In genomic region chrX:38646129-38646528, GRCh38 we compare ENCODE assay signal across 30 cellular contexts.
"Had no signal": no experiment of that assay in that cellular context is flagged by ENCODE, and none has a peak within 500 bp of the region (broad histone marks: within the 10 kb centered on the region; RNA-seq: fewer than 3 reads in every experiment).

No MANE protein-coding gene starts in this region.

- H3K4me3 ChIP-seq: adrenal gland, body of pancreas, breast epithelium, cardiac muscle cell, colonic mucosa, esophagus squamous epithelium had no signal

- H3K27ac ChIP-seq: adrenal gland, body of pancreas, breast epithelium, cardiac muscle cell, colonic mucosa, epithelial cell of prostate, esophagus squamous epithelium, WERI-Rb-1 had no signal

- ATAC-seq: activated CD4-positive, CD25-positive, alpha-beta regulatory T cell treated with anti-CD3 and anti-CD28 coated beads, Interleukin-2, amount 50 U/mL, for 24 hours; activated CD8-positive, alpha-beta T cell treated with anti-CD3 and anti-CD28 coated beads for 36 hours; activated naive CD8-positive, alpha-beta T cell treated with anti-CD3 and anti-CD28 coated beads, Interleukin-2, amount 50 U/mL, for 24 hours; body of pancreas had no signal

- FAIRE-seq: endometrium, endothelial cell of umbilical vein had no signal

- H3K36me3 ChIP-seq: adrenal gland, breast epithelium, cardiac muscle cell, colonic mucosa, esophagus squamous epithelium, WERI-Rb-1 had no signal

- H3K9me3 ChIP-seq: adrenal gland, body of pancreas, breast epithelium, colonic mucosa, esophagus squamous epithelium had no signal

- H3K27me3 ChIP-seq: adrenal gland, body of pancreas, cardiac muscle cell, colonic mucosa, esophagus squamous epithelium had no signal

- H3K4me1 ChIP-seq: body of pancreas, breast epithelium, colonic mucosa, esophagus squamous epithelium had no signal

- DNase-seq: activated B cell treated with CpG ODN at 0.5 μM for 24 hours; activated CD4-positive, alpha-beta T cell treated with anti-CD3 and anti-CD28 coated beads for 48 hours; activated CD4-positive, alpha-beta T cell treated with anti-CD3 and anti-CD28 coated beads, Interleukin-2, amount 50 U/mL, for 1 hour; activated CD4-positive, alpha-beta T cell treated with anti-CD3 and anti-CD28 coated beads, Interleukin-2, amount 50 U/mL, for 48 hours; activated CD8-positive, alpha-beta memory T cell treated with anti-CD3 and anti-CD28 coated beads for 24 hours; activated CD8-positive, alpha-beta T cell treated with anti-CD3 and anti-CD28 coated beads for 36 hours; activated effector memory CD4-positive, alpha-beta T cell treated with anti-CD3 and anti-CD28 coated beads, Interleukin-2, amount 50 U/mL, for 16 hours; activated naive CD4-positive, alpha-beta T cell treated with anti-CD3 and anti-CD28 coated beads for 36 hours; activated naive CD8-positive, alpha-beta T cell treated with anti-CD3 and anti-CD28 coated beads for 36 hours; activated naive CD8-positive, alpha-beta T cell treated with anti-CD3 and anti-CD28 coated beads, Interleukin-2, amount 50 U/mL, for 24 hours; activated T-cell treated with anti-CD3 and anti-CD28 coated beads, Interleukin-2, amount 50 U/mL, for 48 hours; adrenal gland; amygdala; aorta; body of pancreas; central memory CD4-positive, alpha-beta T cell; cerebellar nuclear complex; colonic mucosa; effector CD8-positive, alpha-beta T cell; esophagus squamous epithelium; foreskin melanocyte; head of caudate nucleus; T-helper 9 cell; WERI-Rb-1 had no signal
